ENCODE assay signal across 8 cellular contexts in the genomic region with DNA sequence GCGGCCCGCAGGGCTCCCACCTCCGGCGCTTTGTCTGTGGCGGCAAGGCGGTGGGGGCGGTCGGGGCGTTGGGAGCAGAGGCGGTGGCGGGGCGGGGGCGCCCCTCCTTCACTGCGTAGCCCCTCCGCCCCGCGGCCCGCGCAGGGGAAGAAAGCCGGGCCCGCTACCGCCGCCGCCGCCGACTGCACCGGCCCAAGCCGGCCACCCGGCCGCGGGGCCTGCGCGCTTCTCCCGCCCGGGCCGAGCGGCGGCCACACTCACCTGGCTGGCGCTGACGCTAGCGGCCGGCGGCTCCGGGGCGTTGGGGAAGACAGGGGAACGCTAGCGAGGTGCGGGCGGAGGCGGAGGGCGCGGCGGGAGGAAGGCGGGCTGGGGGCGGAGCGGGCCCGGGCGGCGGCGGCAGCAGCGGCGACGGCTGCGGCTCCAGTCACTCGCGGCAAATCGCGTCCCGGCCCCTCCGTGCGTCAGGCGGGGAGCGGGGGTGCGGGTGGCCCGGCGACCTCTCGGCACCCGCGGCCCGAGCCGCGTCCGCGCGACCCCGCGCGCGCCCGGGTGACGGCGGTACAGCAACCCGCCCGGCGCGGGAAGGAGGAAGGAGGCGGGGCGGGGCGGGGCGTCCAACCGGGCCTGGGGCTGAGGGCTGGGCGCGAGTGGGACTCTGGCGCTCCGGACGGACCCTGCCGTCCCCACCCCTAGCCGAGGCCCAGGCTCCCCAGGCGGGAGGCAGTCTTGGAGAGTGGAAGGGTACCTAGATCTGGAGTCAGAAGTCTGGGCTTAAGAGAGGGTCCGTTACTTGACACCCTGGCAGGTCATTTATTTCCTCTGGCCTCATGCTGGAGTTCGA. TPM values are rescaled to one million over a fixed set of nuclear protein-coding genes. Genes with fewer than 3 reads are reported as not detected.
DNase-seq lines count a peak whose midpoint lies in the region; ATAC-seq and TF ChIP-seq lines count a peak whose summit lies in the region.

A gene with protein sequence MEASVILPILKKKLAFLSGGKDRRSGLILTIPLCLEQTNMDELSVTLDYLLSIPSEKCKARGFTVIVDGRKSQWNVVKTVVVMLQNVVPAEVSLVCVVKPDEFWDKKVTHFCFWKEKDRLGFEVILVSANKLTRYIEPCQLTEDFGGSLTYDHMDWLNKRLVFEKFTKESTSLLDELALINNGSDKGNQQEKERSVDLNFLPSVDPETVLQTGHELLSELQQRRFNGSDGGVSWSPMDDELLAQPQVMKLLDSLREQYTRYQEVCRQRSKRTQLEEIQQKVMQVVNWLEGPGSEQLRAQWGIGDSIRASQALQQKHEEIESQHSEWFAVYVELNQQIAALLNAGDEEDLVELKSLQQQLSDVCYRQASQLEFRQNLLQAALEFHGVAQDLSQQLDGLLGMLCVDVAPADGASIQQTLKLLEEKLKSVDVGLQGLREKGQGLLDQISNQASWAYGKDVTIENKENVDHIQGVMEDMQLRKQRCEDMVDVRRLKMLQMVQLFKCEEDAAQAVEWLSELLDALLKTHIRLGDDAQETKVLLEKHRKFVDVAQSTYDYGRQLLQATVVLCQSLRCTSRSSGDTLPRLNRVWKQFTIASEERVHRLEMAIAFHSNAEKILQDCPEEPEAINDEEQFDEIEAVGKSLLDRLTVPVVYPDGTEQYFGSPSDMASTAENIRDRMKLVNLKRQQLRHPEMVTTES (minus strand): TSS at position 595 of the 844 bp plus-strand sequence. CDS start 72,991 bp downstream, outside the sequence.

- H3K27me3 Mint-ChIP-seq in Calu3 (ENCODE audit: unreplicated experiment), result no peaks in the 10 kb centered on the region

- no peaks in the 10 kb centered on the region for H3K27me3 ChIP-seq in ovary

- ATAC-seq in activated naive CD4-positive, alpha-beta T cell treated with anti-CD3 and anti-CD28 coated beads, Interleukin-2, amount 50 U/mL, for 72 hours, result peak; percentile 68 to 80

- H3K36me3 Mint-ChIP-seq in Calu3 (ENCODE audit: insufficient read depth, unreplicated experiment), result peaks cover 63% of the 10 kb centered on the region
- H3K36me3 Mint-ChIP-seq in activated naive CD4-positive, alpha-beta T cell treated with anti-CD3 and anti-CD28 coated beads, Interleukin-2, amount 50 U/mL, for 72 hours, result peaks cover 10 to 14% of the 10 kb centered on the region in 2 donors

- TF ChIP-seq CTCF in Calu3 (IDR thresholded peaks at IDR 0.05; ENCODE audit: unreplicated experiment), result no peak
- no peak for TF ChIP-seq CTCF in GM20000 (IDR thresholded peaks at IDR 0.05; ENCODE audit: extremely low read depth, missing control alignments)
- TF ChIP-seq CTCF in ovary (IDR thresholded peaks at IDR 0.05), result peak in 1 of 3 donors; percentile 11

- peak; percentile 47 for TF ChIP-seq POLR2A in ovary (IDR thresholded peaks at IDR 0.05)

- H3K4me3 ChIP-seq in SK-N-MC, result peak within 1 kb of the TSS; percentile 95
- H3K4me3 ChIP-seq in ovary, result peak within 1 kb of the TSS; percentile 81

- H3K27ac ChIP-seq in SK-N-MC (no peak within 1 kb of the TSS), ovary (peak within 1 kb of the TSS; percentile 78 to 79)

- peak within 1 kb of the TSS; percentile 99 for H3K4me3 Mint-ChIP-seq in Calu3 (ENCODE audit: low read depth, unreplicated experiment)

- DNase-seq in Calu3 (peak; percentile 84), GM20000 (ENCODE audit: low spot score) (peak; percentile 83), HK-2 (ENCODE audit: unreplicated experiment) (peak; percentile 59), SK-N-MC (ENCODE audit: low read depth, low spot score) (no peak), head of caudate nucleus (peak in 41 of 42 donors; percentile 37 to 89 (median 76)), ovary (peak; percentile 62 to 81 (median 71)), ureter (ENCODE audit: low spot score) (peak; percentile 56)
- DNase-seq in activated naive CD4-positive, alpha-beta T cell treated with anti-CD3 and anti-CD28 coated beads, Interleukin-2, amount 50 U/mL, for 72 hours (ENCODE audit: low spot score in 2 of 2), result peak; percentile 64 to 70

- TF ChIP-seq EP300 in ovary (IDR thresholded peaks at IDR 0.05), result no peak

- 0 to 1% (median 1%) methylated on average over 75 to 108 of the region's 111 CpGs for WGBS in ovary, 3 donors

- H3K9me3 ChIP-seq in SK-N-MC (ENCODE audit: low read depth, low read length) (no peaks in the 10 kb centered on the region), ovary (no peaks in the 10 kb centered on the region)

- peaks cover 5% of the 10 kb centered on the region; the same call in 1 of the 2 replicates for H3K36me3 ChIP-seq in SK-N-MC (ENCODE audit: insufficient read depth, low read length)
- H3K36me3 ChIP-seq in ovary, result no peaks in the 10 kb centered on the region

- H3K4me1 Mint-ChIP-seq in Calu3 (ENCODE audit: low read depth, unreplicated experiment), result peaks cover 57% of the 10 kb centered on the region

- H3K9me3 Mint-ChIP-seq in Calu3 (ENCODE audit: low read depth, unreplicated experiment), result peaks cover 2% of the 10 kb centered on the region
- H3K9me3 Mint-ChIP-seq in activated naive CD4-positive, alpha-beta T cell treated with anti-CD3 and anti-CD28 coated beads, Interleukin-2, amount 50 U/mL, for 72 hours, result no peaks in the 10 kb centered on the region

- H3K4me1 ChIP-seq in ovary (ENCODE audit: insufficient read depth), result no peaks in the 10 kb centered on the region

- intact Hi-C loops in Calu3 (cut with micrococcal nuclease; ENCODE audit: unreplicated experiment) (loop anchor here (5.0 kb wide), 1 partner anchor 37 kb away; no protein-coding TSS in a partner anchor), head of caudate nucleus (cut with DNase I) (loop anchor here (10.0 kb wide), 1 partner anchor 70 kb away; no protein-coding TSS in a partner anchor), ovary (cut with DNase I) (no loop called here)

- peak within 1 kb of the TSS; percentile 86 for H3K9ac ChIP-seq in SK-N-MC (ENCODE audit: insufficient read length)

- BruUV-seq in Calu3 (replicated peaks; lab: Mats Ljungman, UMichigan), result no TSS peak

- CTCF ChIA-PET in Calu3 (lab: Charles Lee), result interaction anchor here (1.1 kb wide), 1 partner anchor 25 kb away, joined by 3 read pairs; no protein-coding TSS in a partner anchor

- peak within 1 kb of the TSS; percentile 95 for H3K27ac Mint-ChIP-seq in Calu3 (ENCODE audit: unreplicated experiment)
- peak within 1 kb of the TSS; percentile 47 to 68 for H3K27ac Mint-ChIP-seq in activated naive CD4-positive, alpha-beta T cell treated with anti-CD3 and anti-CD28 coated beads, Interleukin-2, amount 50 U/mL, for 72 hours

RNA-seq across cellular contexts. Expression of the gene that starts here (rescaled TPM):
- total RNA-seq in Calu3 (2022), result 135 and 145 TPM in 2 replicates
- total RNA-seq in activated naive CD4-positive, alpha-beta T cell treated with anti-CD3 and anti-CD28 coated beads, Interleukin-2, amount 50 U/mL, for 72 hours, result 10 to 100 TPM; 15.4 to 16.0 TPM
- total RNA-seq in ovary, result 10 to 100 TPM; 11.7 to 54.2 (median 41.5) TPM
- polyA plus RNA-seq in ovary, result 10 to 100 TPM in 1 of 2 donors, 1 to 10 TPM in 1; 6.9 to 24.4 TPM
- total RNA-seq in ureter, result 70.6 TPM

Comparison
In these comparisons a context has a peak if more than half of its experiments do, and no peak if none do; other contexts are left out.
1. intact Hi-C loops: an anchor here in Calu3 (5.0 kb wide) and head of caudate nucleus (10.0 kb wide); none called in ovary.